9 cellular contexts compared by ENCODE assay signal in genomic region chr4:117134386-117134785, GRCh38. TPM values are rescaled to one million over a fixed set of nuclear protein-coding genes. Genes with fewer than 3 reads are reported as not detected.
DNase-seq lines count a peak whose midpoint lies in the region; ATAC-seq and TF ChIP-seq lines count a peak whose summit lies in the region.
"Had no signal": no experiment of that assay in that cellular context is flagged by ENCODE, and none has a peak within 500 bp of the region (broad histone marks: within the 10 kb centered on the region; RNA-seq: fewer than 3 reads in every experiment).

No MANE protein-coding gene starts in this region.

- ATAC-seq in Panc1 (no peak), HG03095 (IDR thresholded peaks at IDR 0.05; ENCODE audit: unreplicated experiment) (no peak)

- H3K9me3 Mint-ChIP-seq in osteocyte (ENCODE audit: unreplicated experiment): peaks cover 20% of the 10 kb centered on the region

- no peaks in the 10 kb centered on the region for H3K27me3 ChIP-seq in Panc1 (ENCODE audit: control insufficient read depth, insufficient read depth, low read length)

- H3K27me3 Mint-ChIP-seq in osteocyte (ENCODE audit: unreplicated experiment): no peaks in the 10 kb centered on the region

- CTCF ChIA-PET in Panc1 (lab: Charles Lee): no interaction called here

- TF ChIP-seq CTCF in HFF-Myc (IDR thresholded peaks at IDR 0.05; ENCODE audit: low read depth, low read length, missing control alignments) (peak; percentile 3), Panc1 (IDR thresholded peaks at IDR 0.05) (peak; percentile 51; the same call in 1 of the 2 replicates), osteocyte (IDR thresholded peaks at IDR 0.05) (peak; percentile 75)

- no TSS peak for BruUV-seq in Panc1 (replicated peaks; lab: Mats Ljungman, UMichigan)

- DNase-seq in D341Med (ENCODE audit: low spot score): peak; percentile 49
- DNase-seq in HFF-Myc (ENCODE audit: extremely low read depth, low read depth): no peak
- peak; percentile 25 for DNase-seq in Panc1 (ENCODE audit: low read depth, low spot score)
- peak; percentile 29 for DNase-seq in epidermal melanocyte (ENCODE audit: insufficient read length, low spot score)
- DNase-seq in osteocyte (ENCODE audit: extremely low spot score, unreplicated experiment): no peak
- DNase-seq in activated T-cell treated with anti-CD3 and anti-CD28 coated beads, Interleukin-2, amount 50 U/mL, for 48 hours: no peak
- DNase-seq in NCI-H1092 treated with DMSO at 0.1 percent for 48 hours (lab: John Stamatoyannopoulos, UW): no peak

- H3K36me3 ChIP-seq in Panc1 (ENCODE audit: control insufficient read depth, insufficient read depth, low read length): no peaks in the 10 kb centered on the region

- POLR2A ChIA-PET in Panc1 (lab: Charles Lee): no interaction called here

- no peak overlapping the region for H3K27ac ChIP-seq in Panc1 (ENCODE audit: low read length)

- intact Hi-C loops in Panc1 (cut with micrococcal nuclease; ENCODE audit: unreplicated experiment): loop anchor here (5.0 to 10.0 kb wide), 2 partner anchors 900 to 1088 kb away; partner anchors contain the start of gene NDST3

- H3K36me3 Mint-ChIP-seq in osteocyte (ENCODE audit: unreplicated experiment): peaks cover 3% of the 10 kb centered on the region

- in situ Hi-C loops in Panc1 (cut with HindIII; ENCODE audit: low pct_unique_long_range_greater_than_20kb, low sequenced_read_pairs): no loop called here

- no peak overlapping the region for H3K4me3 ChIP-seq in HFF-Myc (replicated peaks; ENCODE audit: low read depth, low read length)
- H3K4me3 ChIP-seq in Panc1 (ENCODE audit: low read depth in 2 of 2, low read length in 2 of 2): no peak overlapping the region

- H3K27ac Mint-ChIP-seq in osteocyte (ENCODE audit: unreplicated experiment): peak overlapping the region; percentile 43

- H3K4me3 Mint-ChIP-seq in osteocyte (ENCODE audit: unreplicated experiment): peak overlapping the region; percentile 50

- no peaks in the 10 kb centered on the region for H3K4me1 ChIP-seq in Panc1 (ENCODE audit: control insufficient read depth, insufficient read depth, low read length)

- H3K4me1 Mint-ChIP-seq in osteocyte (ENCODE audit: unreplicated experiment): peaks cover 12% of the 10 kb centered on the region

- H3K9me3 ChIP-seq in Panc1 (ENCODE audit: control insufficient read depth, insufficient read depth, low read depth, low read length): no peaks in the 10 kb centered on the region

RNA-seq across cellular contexts. Expression of gene TRAM1L1, which starts 49.0 kb away (rescaled TPM):
- total RNA-seq in Panc1 (2021; ENCODE audit: unreplicated experiment): 0.72 TPM
- polyA plus RNA-seq in Panc1 (2012; ENCODE audit: insufficient read length): 0.58 TPM
- total RNA-seq in osteocyte: 5.6 and 5.9 TPM in 2 replicates
- total RNA-seq: mononuclear cell had no signal

Comparison
In these comparisons a context has a peak if more than half of its experiments do, and no peak if none do; other contexts are left out.
1. DNase-seq: peak in D341Med (single experiment), Panc1 (single experiment) and epidermal melanocyte (single experiment); none in HFF-Myc (single experiment), osteocyte (single experiment), activated T-cell treated with anti-CD3 and anti-CD28 coated beads, Interleukin-2, amount 50 U/mL, for 48 hours (0 of 2) and NCI-H1092 treated with DMSO at 0.1 percent for 48 hours (single experiment).
2. CTCF ChIP-seq: peak in every context shown above with its lines; median percentile 75 in osteocyte; 51 in Panc1; 3 in HFF-Myc.